Comparison of ENCODE assay signal across 29 cellular contexts in the genomic region with DNA sequence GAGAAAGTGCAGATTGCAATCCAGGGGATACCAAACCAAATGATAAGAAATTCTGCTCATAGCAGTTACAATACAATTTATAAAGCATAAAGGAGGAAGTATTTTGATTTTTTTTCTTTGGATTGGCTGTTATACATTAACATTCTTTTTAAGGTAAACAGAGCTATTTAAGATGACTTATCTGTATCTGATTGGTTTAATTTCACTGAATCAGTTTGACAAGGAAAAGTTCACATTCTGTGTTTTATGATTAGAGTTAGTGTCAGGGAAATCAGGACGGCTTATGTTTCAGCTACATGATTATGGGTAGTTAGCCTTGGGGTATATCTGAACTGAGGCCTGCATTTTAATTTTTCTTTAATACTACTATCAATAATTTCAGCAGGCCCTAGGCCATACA.
"Had no signal": no experiment of that assay in that cellular context is flagged by ENCODE, and none has a peak within 500 bp of the region (broad histone marks: within the 10 kb centered on the region; RNA-seq: fewer than 3 reads in every experiment).

No MANE protein-coding gene starts in this region.

- H3K4me3 Mint-ChIP-seq: naive thymus-derived CD4-positive, alpha-beta T cell; natural killer cell; nephron; neural progenitor cell; stimulated activated effector memory CD8-positive, alpha-beta T cell treated with anti-CD3 and anti-CD28 coated beads, Interleukin-12 subunit alpha, Interleukin-12 subunit beta, amount 100 ng/mL, for 72 hours; stimulated activated naive B cell treated with anti-CD40 and anti-IgM and Interleukin-4, amounts not matched to agents 10 μg/mL and 1 μg/mL and 100 μg/mL, for 72 hours; stimulated activated naive CD8-positive, alpha-beta T cell treated with anti-CD3 and anti-CD28 coated beads, Interleukin-15, Interleukin-2, amounts not matched to agents 100 ng/mL and 50 ng/mL, for 24 hours had no signal

- H3K4me1 ChIP-seq: neural progenitor cell, parathyroid adenoma, psoas muscle, right lobe of liver, sigmoid colon, suprapubic skin, testis, tibial artery, upper lobe of left lung, uterus had no signal

- H3K27ac ChIP-seq: neural progenitor cell, ovary, parathyroid adenoma, psoas muscle, right lobe of liver, sigmoid colon, suprapubic skin, testis, tibial artery, upper lobe of left lung, uterus had no signal

- H2AFZ ChIP-seq: neural progenitor cell, parathyroid adenoma had no signal

- H3K36me3 ChIP-seq: neural progenitor cell, ovary, right lobe of liver, sigmoid colon, suprapubic skin, tibial artery, upper lobe of left lung, uterus had no signal

- H3K9me3 Mint-ChIP-seq: neural progenitor cell; stimulated activated naive CD8-positive, alpha-beta T cell treated with anti-CD3 and anti-CD28 coated beads, Interleukin-15, Interleukin-2, amounts not matched to agents 100 ng/mL and 50 ng/mL, for 24 hours had no signal

- H3K79me2 ChIP-seq: parathyroid adenoma had no signal

- DNase-seq: naive thymus-derived CD4-positive, alpha-beta T cell; natural killer cell; occipital lobe; ovary; posterior cingulate gyrus; psoas muscle; right cardiac atrium; right lobe of liver; sigmoid colon; small intestine; stimulated activated CD4-positive, alpha-beta T cell treated with anti-CD3 and anti-CD28 coated beads, Interleukin-15, amount 100 ng/mL, for 24 hours; stimulated activated CD4-positive, alpha-beta T cell treated with anti-CD3 and anti-CD28 coated beads, Interleukin-2, amount 100 ng/mL, for 24 hours; stimulated activated CD4-positive, alpha-beta T cell treated with anti-CD3 and anti-CD28 coated beads, Interleukin-2, amount 100 ng/mL, for 48 hours; stimulated activated CD4-positive, alpha-beta T cell treated with anti-CD3 and anti-CD28 coated beads, Interleukin-4, amount 100 ng/mL, for 24 hours; stimulated activated naive B cell treated with anti-CD40 and anti-IgM and Interleukin-4, amounts not matched to agents 10 μg/mL and 1 μg/mL and 100 μg/mL, for 72 hours; stimulated activated naive CD4-positive, alpha-beta T cell treated with Interleukin-2 at 50 U/mL for 16 hours; substantia nigra; testis; tibial artery; trophoblast cell; upper lobe of left lung; uterus had no signal

- H3K4me1 Mint-ChIP-seq: naive thymus-derived CD4-positive, alpha-beta T cell; natural killer cell; nephron; neural progenitor cell; stimulated activated effector memory CD8-positive, alpha-beta T cell treated with anti-CD3 and anti-CD28 coated beads, Interleukin-12 subunit alpha, Interleukin-12 subunit beta, amount 100 ng/mL, for 72 hours; stimulated activated naive B cell treated with anti-CD40 and anti-IgM and Interleukin-4, amounts not matched to agents 10 μg/mL and 1 μg/mL and 100 μg/mL, for 72 hours had no signal

- H3K27me3 Mint-ChIP-seq: naive thymus-derived CD4-positive, alpha-beta T cell; progenitor cell of endocrine pancreas; stimulated activated naive B cell treated with anti-CD40 and anti-IgM and Interleukin-4, amounts not matched to agents 10 μg/mL and 1 μg/mL and 100 μg/mL, for 72 hours; stimulated activated naive CD8-positive, alpha-beta T cell treated with anti-CD3 and anti-CD28 coated beads, Interleukin-15, Interleukin-2, amounts not matched to agents 100 ng/mL and 50 ng/mL, for 24 hours had no signal

- H3K4me3 ChIP-seq: neural progenitor cell, ovary, psoas muscle, right lobe of liver, sigmoid colon, suprapubic skin, testis, tibial artery, upper lobe of left lung, uterus had no signal

- H3K27me3 ChIP-seq: neural progenitor cell, ovary, right lobe of liver, sigmoid colon, suprapubic skin, testis, tibial artery, upper lobe of left lung, uterus had no signal

- H3K9ac ChIP-seq: neural progenitor cell, parathyroid adenoma had no signal

- H3K4me2 ChIP-seq: neural progenitor cell had no signal

- H3K9me3 ChIP-seq: ovary, psoas muscle, right lobe of liver, sigmoid colon, suprapubic skin, testis, tibial artery, upper lobe of left lung, uterus had no signal

- H3K27ac Mint-ChIP-seq: naive thymus-derived CD4-positive, alpha-beta T cell; natural killer cell; nephron; neural progenitor cell; progenitor cell of endocrine pancreas; stimulated activated effector memory CD8-positive, alpha-beta T cell treated with anti-CD3 and anti-CD28 coated beads, Interleukin-12 subunit alpha, Interleukin-12 subunit beta, amount 100 ng/mL, for 72 hours; stimulated activated naive B cell treated with anti-CD40 and anti-IgM and Interleukin-4, amounts not matched to agents 10 μg/mL and 1 μg/mL and 100 μg/mL, for 72 hours; stimulated activated naive CD8-positive, alpha-beta T cell treated with anti-CD3 and anti-CD28 coated beads, Interleukin-15, Interleukin-2, amounts not matched to agents 100 ng/mL and 50 ng/mL, for 24 hours had no signal

- ATAC-seq: naive thymus-derived CD4-positive, alpha-beta T cell; natural killer cell; psoas muscle; right cardiac atrium; right lobe of liver; stimulated activated effector memory CD8-positive, alpha-beta T cell treated with anti-CD3 and anti-CD28 coated beads, Interleukin-12 subunit alpha, Interleukin-12 subunit beta, amount 100 ng/mL, for 72 hours; stimulated activated naive B cell treated with anti-CD40 and anti-IgM and Interleukin-4, amounts not matched to agents 10 μg/mL and 1 μg/mL and 100 μg/mL, for 72 hours had no signal
